Comparison of ENCODE assay signal across 1 cellular context in the genomic region with DNA sequence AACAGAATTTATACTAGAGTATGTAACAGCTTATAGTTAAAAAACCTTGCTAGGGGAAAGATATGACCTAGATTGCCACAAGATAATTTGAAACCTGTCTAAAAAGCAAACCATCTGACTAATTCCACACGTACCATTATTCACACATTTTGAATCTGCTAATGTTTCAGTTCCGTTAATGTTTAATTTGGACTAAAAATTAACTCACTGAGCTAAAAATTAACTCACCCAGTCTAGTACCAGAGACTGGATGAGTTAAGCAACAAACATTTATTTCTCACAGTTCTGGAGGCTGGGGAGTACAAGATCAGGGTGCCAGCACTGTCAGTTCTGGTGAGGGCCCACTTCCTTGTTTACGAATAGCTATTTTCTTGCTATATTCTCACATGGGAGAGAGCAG.
TF ChIP-seq lines count a peak whose summit lies in the region.

No MANE protein-coding gene starts in this region.

TF ChIP-seq in GM12878, 131 proteins besides CTCF, POLR2A, EP300 and RAD21 (continued from another document):
- TF ChIP-seq, protein P1, sequence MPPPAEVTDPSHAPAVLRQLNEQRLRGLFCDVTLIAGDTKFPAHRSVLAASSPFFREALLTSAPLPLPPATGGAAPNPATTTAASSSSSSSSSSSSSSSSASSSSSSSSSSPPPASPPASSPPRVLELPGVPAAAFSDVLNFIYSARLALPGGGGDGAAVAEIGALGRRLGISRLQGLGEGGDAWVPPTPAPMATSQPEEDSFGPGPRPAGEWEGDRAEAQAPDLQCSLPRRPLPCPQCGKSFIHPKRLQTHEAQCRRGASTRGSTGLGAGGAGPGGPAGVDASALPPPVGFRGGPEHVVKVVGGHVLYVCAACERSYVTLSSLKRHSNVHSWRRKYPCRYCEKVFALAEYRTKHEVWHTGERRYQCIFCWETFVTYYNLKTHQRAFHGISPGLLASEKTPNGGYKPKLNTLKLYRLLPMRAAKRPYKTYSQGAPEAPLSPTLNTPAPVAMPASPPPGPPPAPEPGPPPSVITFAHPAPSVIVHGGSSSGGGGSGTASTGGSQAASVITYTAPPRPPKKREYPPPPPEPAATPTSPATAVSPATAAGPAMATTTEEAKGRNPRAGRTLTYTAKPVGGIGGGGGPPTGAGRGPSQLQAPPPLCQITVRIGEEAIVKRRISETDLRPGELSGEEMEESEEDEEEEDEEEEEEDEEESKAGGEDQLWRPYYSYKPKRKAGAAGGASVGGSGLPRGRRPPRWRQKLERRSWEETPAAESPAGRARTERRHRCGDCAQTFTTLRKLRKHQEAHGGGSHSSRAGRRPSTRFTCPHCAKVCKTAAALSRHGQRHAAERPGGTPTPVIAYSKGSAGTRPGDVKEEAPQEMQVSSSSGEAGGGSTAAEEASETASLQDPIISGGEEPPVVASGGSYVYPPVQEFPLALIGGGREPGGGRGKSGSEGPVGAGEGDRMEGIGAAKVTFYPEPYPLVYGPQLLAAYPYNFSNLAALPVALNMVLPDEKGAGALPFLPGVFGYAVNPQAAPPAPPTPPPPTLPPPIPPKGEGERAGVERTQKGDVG (CRISPR knock-in tag; IDR thresholded peaks at IDR 0.05): no peak
- no peak for TF ChIP-seq ZNF207 (IDR thresholded peaks at IDR 0.05; ENCODE audit: borderline replicate concordance)
- TF ChIP-seq ZSCAN29 (IDR thresholded peaks at IDR 0.05): no peak
- peak; percentile 56 for TF ChIP-seq ATF7 (IDR thresholded peaks at IDR 0.05; ENCODE audit: low read depth)
